In genomic region chr1:46448109-46448911, GRCh38 we compare ENCODE assay signal across 10 cellular contexts. TPM values are rescaled to one million over a fixed set of nuclear protein-coding genes. Genes with fewer than 3 reads are reported as not detected.
DNase-seq lines count a peak whose midpoint lies in the region; ATAC-seq and TF ChIP-seq lines count a peak whose summit lies in the region.
"Had no signal": no experiment of that assay in that cellular context is flagged by ENCODE, and none has a peak within 500 bp of the region (broad histone marks: within the 10 kb centered on the region; RNA-seq: fewer than 3 reads in every experiment).

No MANE protein-coding gene starts in this region.

- H3K9me3 ChIP-seq in fibroblast of lung (ENCODE audit: control insufficient read depth, insufficient read depth, low read depth, low read length): no peaks in the 10 kb centered on the region

- H3K4me1 Mint-ChIP-seq in stimulated activated naive CD8-positive, alpha-beta T cell treated with anti-CD3 and anti-CD28 coated beads, Interleukin-15, amount 100 ng/mL, for 72 hours: peaks cover 23% of the 10 kb centered on the region
- H3K4me1 Mint-ChIP-seq in nephron: peaks cover 5% of the 10 kb centered on the region
- H3K4me1 Mint-ChIP-seq in activated T-helper 1 cell treated with anti-CD3 and anti-CD28 coated beads, Interleukin-12 subunit alpha, Interleukin-12 subunit beta, Interleukin-2, Interleukin-4 antibody, amounts not matched to agents 30 ng/mL and 10 ng/mL and 1 ng/mL, durations not matched to agents 14 hours and 24 hours and 36 hours (ENCODE audit: low read depth): peaks cover 5% of the 10 kb centered on the region

- H3K4me3 Mint-ChIP-seq in stimulated activated naive CD8-positive, alpha-beta T cell treated with anti-CD3 and anti-CD28 coated beads, Interleukin-15, amount 100 ng/mL, for 72 hours: peak overlapping the region; percentile 52 to 63
- H3K4me3 Mint-ChIP-seq in nephron: peak overlapping the region; percentile 73 to 79 (median 74)
- H3K4me3 Mint-ChIP-seq in activated T-helper 1 cell treated with anti-CD3 and anti-CD28 coated beads, Interleukin-12 subunit alpha, Interleukin-12 subunit beta, Interleukin-2, Interleukin-4 antibody, amounts not matched to agents 30 ng/mL and 10 ng/mL and 1 ng/mL, durations not matched to agents 14 hours and 24 hours and 36 hours: no peak overlapping the region

- no peaks in the 10 kb centered on the region for H3K9me3 Mint-ChIP-seq in stimulated activated naive CD8-positive, alpha-beta T cell treated with anti-CD3 and anti-CD28 coated beads, Interleukin-15, amount 100 ng/mL, for 72 hours
- no peaks in the 10 kb centered on the region for H3K9me3 Mint-ChIP-seq in nephron
- no peaks in the 10 kb centered on the region for H3K9me3 Mint-ChIP-seq in activated T-helper 1 cell treated with anti-CD3 and anti-CD28 coated beads, Interleukin-12 subunit alpha, Interleukin-12 subunit beta, Interleukin-2, Interleukin-4 antibody, amounts not matched to agents 30 ng/mL and 10 ng/mL and 1 ng/mL, durations not matched to agents 14 hours and 24 hours and 36 hours

- TF ChIP-seq CTCF in fibroblast of lung (conservative IDR thresholded peaks at IDR 0.05 in 1 of 2, IDR thresholded peaks at IDR 0.05 in 1 of 2; ENCODE audit: low read depth in 1 of 2, low read length in 2 of 2): no peak
- no peak for TF ChIP-seq CTCF in nephron (IDR thresholded peaks at IDR 0.05; ENCODE audit: unreplicated experiment in 3 of 3)
- TF ChIP-seq CTCF in GM10266 (IDR thresholded peaks at IDR 0.05; ENCODE audit: control insufficient read depth, insufficient read depth, low read depth, missing control alignments): no peak

- no peaks in the 10 kb centered on the region for H3K36me3 ChIP-seq in fibroblast of lung (ENCODE audit: control insufficient read depth, insufficient read depth, low read length)

- no peak for ATAC-seq in stimulated activated naive CD8-positive, alpha-beta T cell treated with anti-CD3 and anti-CD28 coated beads, Interleukin-15, amount 100 ng/mL, for 72 hours
- ATAC-seq in stimulated activated naive CD8-positive, alpha-beta T cell treated with anti-CD3 and anti-CD28 coated beads, Interleukin-15, Interleukin-2, amounts not matched to agents 100 U/mL and 50 U/mL, for 24 hours: no peak
- ATAC-seq in HG02884 (IDR thresholded peaks at IDR 0.05; ENCODE audit: unreplicated experiment): no peak

- H3K4me3 ChIP-seq in fibroblast of lung (replicated peaks in 1 of 4; ENCODE audit: control extremely low read depth in 1 of 4, insufficient read depth in 1 of 4, low read depth in 3 of 4, low read length in 4 of 4): peak overlapping the region in 1 of 4 experiments; percentile 20

- intact Hi-C loops in activated T-helper 1 cell treated with anti-CD3 and anti-CD28 coated beads, Interleukin-12 subunit alpha, Interleukin-12 subunit beta, Interleukin-2, Interleukin-4 antibody, amounts not matched to agents 30 ng/mL and 10 ng/mL and 1 ng/mL, durations not matched to agents 14 hours and 24 hours and 36 hours (cut with micrococcal nuclease): loop anchor here (2.0 kb wide), 1 partner anchor 40 kb away; the partner anchor contains the start of gene DMBX1

- peaks cover 98% of the 10 kb centered on the region for H3K27me3 Mint-ChIP-seq in stimulated activated naive CD8-positive, alpha-beta T cell treated with anti-CD3 and anti-CD28 coated beads, Interleukin-15, amount 100 ng/mL, for 72 hours
- H3K27me3 Mint-ChIP-seq in nephron (ENCODE audit: low read depth): peaks cover 97% of the 10 kb centered on the region
- peaks cover 65% of the 10 kb centered on the region for H3K27me3 Mint-ChIP-seq in activated T-helper 1 cell treated with anti-CD3 and anti-CD28 coated beads, Interleukin-12 subunit alpha, Interleukin-12 subunit beta, Interleukin-2, Interleukin-4 antibody, amounts not matched to agents 30 ng/mL and 10 ng/mL and 1 ng/mL, durations not matched to agents 14 hours and 24 hours and 36 hours (ENCODE audit: insufficient read depth)

- H3K27ac Mint-ChIP-seq in stimulated activated naive CD8-positive, alpha-beta T cell treated with anti-CD3 and anti-CD28 coated beads, Interleukin-15, amount 100 ng/mL, for 72 hours: no peak overlapping the region
- H3K27ac Mint-ChIP-seq in nephron: no peak overlapping the region
- H3K27ac Mint-ChIP-seq in activated T-helper 1 cell treated with anti-CD3 and anti-CD28 coated beads, Interleukin-12 subunit alpha, Interleukin-12 subunit beta, Interleukin-2, Interleukin-4 antibody, amounts not matched to agents 30 ng/mL and 10 ng/mL and 1 ng/mL, durations not matched to agents 14 hours and 24 hours and 36 hours: no peak overlapping the region

- no peak for DNase-seq in stimulated activated naive CD8-positive, alpha-beta T cell treated with anti-CD3 and anti-CD28 coated beads, Interleukin-15, amount 100 ng/mL, for 72 hours
- no peak for DNase-seq in stimulated activated naive CD8-positive, alpha-beta T cell treated with anti-CD3 and anti-CD28 coated beads, Interleukin-15, Interleukin-2, amounts not matched to agents 100 U/mL and 50 U/mL, for 24 hours
- DNase-seq in fibroblast of lung (ENCODE audit: low read depth in 2 of 2) (peak in 1 of 2 donors; percentile 3), NCI-H510A treated with DMSO at 0.1 percent for 48 hours (lab: John Stamatoyannopoulos, UW) (no peak), GM10266 (ENCODE audit: extremely low spot score) (no peak)
- no peak for DNase-seq in activated T-helper 1 cell treated with anti-CD3 and anti-CD28 coated beads, Interleukin-12 subunit alpha, Interleukin-12 subunit beta, Interleukin-2, Interleukin-4 antibody, amounts not matched to agents 30 ng/mL and 10 ng/mL and 1 ng/mL, durations not matched to agents 14 hours and 24 hours and 36 hours (ENCODE audit: low spot score)
- DNase-seq: activated CD8-positive, alpha-beta memory T cell treated with anti-CD3 and anti-CD28 coated beads, Interleukin-2, amount 50 U/mL, for 48 hours had no signal

- no peak overlapping the region for H2AFZ ChIP-seq in fibroblast of lung (ENCODE audit: low read length)

- H3K4me1 ChIP-seq in fibroblast of lung (ENCODE audit: control insufficient read depth, extremely low read depth, insufficient read depth, low read length): no peaks in the 10 kb centered on the region

- no peaks in the 10 kb centered on the region for H3K36me3 Mint-ChIP-seq in nephron (ENCODE audit: low read depth)
- peaks cover 2% of the 10 kb centered on the region for H3K36me3 Mint-ChIP-seq in activated T-helper 1 cell treated with anti-CD3 and anti-CD28 coated beads, Interleukin-12 subunit alpha, Interleukin-12 subunit beta, Interleukin-2, Interleukin-4 antibody, amounts not matched to agents 30 ng/mL and 10 ng/mL and 1 ng/mL, durations not matched to agents 14 hours and 24 hours and 36 hours (ENCODE audit: low read depth)

- no peaks in the 10 kb centered on the region for H3K79me2 ChIP-seq in fibroblast of lung (ENCODE audit: control insufficient read depth, insufficient read depth, low read length)

- H4K20me1 ChIP-seq in fibroblast of lung (ENCODE audit: control insufficient read depth, extremely low read depth, insufficient read depth, low read length): no peaks in the 10 kb centered on the region

- H3K9ac ChIP-seq in fibroblast of lung (ENCODE audit: insufficient read depth, low read length): no peak overlapping the region

- H3K27ac ChIP-seq in fibroblast of lung (ENCODE audit: insufficient read depth, low read length): no peak overlapping the region

- peak overlapping the region; percentile 35 for H3K4me2 ChIP-seq in fibroblast of lung (ENCODE audit: extremely low read depth, insufficient read depth, low read length)

- H3K27me3 ChIP-seq in fibroblast of lung (ENCODE audit: control insufficient read depth, insufficient read depth, low read length): peaks cover 35% of the 10 kb centered on the region

RNA-seq across cellular contexts. Expression of gene DMBX1, which starts 41.3 kb away (rescaled TPM):
- not detected in 2 replicates for total RNA-seq in fibroblast of lung
- not detected in 2 replicates for polyA plus RNA-seq in fibroblast of lung
- polyA plus RNA-seq in fibroblast of lung (2012): not detected in 2 replicates
- polyA minus RNA-seq in fibroblast of lung (ENCODE audit: low replicate concordance): not detected in 2 replicates
- not detected in 2 replicates for total RNA-seq in activated T-helper 1 cell treated with anti-CD3 and anti-CD28 coated beads, Interleukin-12 subunit alpha, Interleukin-12 subunit beta, Interleukin-2, Interleukin-4 antibody, amounts not matched to agents 30 ng/mL and 10 ng/mL and 1 ng/mL, durations not matched to agents 14 hours and 24 hours and 36 hours
- total RNA-seq: subcutaneous adipose tissue had no signal

RNA-seq across cellular contexts. Expression of gene FAAH, which starts 54.2 kb away (rescaled TPM):
- total RNA-seq in fibroblast of lung: 1.7 and 2.1 TPM in 2 replicates
- 0.27 and 0.61 TPM in 2 replicates for polyA plus RNA-seq in fibroblast of lung
- 0.23 and 0.78 TPM in 2 replicates for polyA plus RNA-seq in fibroblast of lung (2012)
- 0.12 and 1.5 TPM in 2 replicates for polyA minus RNA-seq in fibroblast of lung (ENCODE audit: low replicate concordance)
- 4.4 and 5.0 TPM in 2 replicates for total RNA-seq in activated T-helper 1 cell treated with anti-CD3 and anti-CD28 coated beads, Interleukin-12 subunit alpha, Interleukin-12 subunit beta, Interleukin-2, Interleukin-4 antibody, amounts not matched to agents 30 ng/mL and 10 ng/mL and 1 ng/mL, durations not matched to agents 14 hours and 24 hours and 36 hours
